ENCODE assay signal across 11 cellular contexts in genomic region chr3:150744041-150745026, GRCh38. TPM values are rescaled to one million over a fixed set of nuclear protein-coding genes. Genes with fewer than 3 reads are reported as not detected.
A peak's percentile ranks its signal among the peaks of the same experiment; 100 is the strongest.
DNase-seq lines count a peak whose midpoint lies in the region; ATAC-seq lines count a peak whose summit lies in the region.
"Had no signal": no experiment of that assay in that cellular context is flagged by ENCODE, and none has a peak within 500 bp of the region (broad histone marks: within the 10 kb centered on the region; RNA-seq: fewer than 3 reads in every experiment).

No MANE protein-coding gene starts in this region.

- H3K27me3 Mint-ChIP-seq in activated CD4-positive, alpha-beta T cell treated with anti-CD3 and anti-CD28 coated beads for 36 hours: no peaks in the 10 kb centered on the region
- no peaks in the 10 kb centered on the region for H3K27me3 Mint-ChIP-seq in activated CD4-positive, alpha-beta memory T cell treated with anti-CD3 and anti-CD28 coated beads, Interleukin-2, amount 10 ng/mL, durations not matched to agents 7 days and 5 days
- H3K27me3 Mint-ChIP-seq in stimulated activated naive CD8-positive, alpha-beta T cell treated with anti-CD3 and anti-CD28 coated beads, Interleukin-15, amount 100 ng/mL, for 72 hours: no peaks in the 10 kb centered on the region

- H3K4me3 Mint-ChIP-seq in activated CD4-positive, alpha-beta T cell treated with anti-CD3 and anti-CD28 coated beads for 36 hours: no peak overlapping the region
- H3K4me3 Mint-ChIP-seq in activated CD4-positive, alpha-beta memory T cell treated with anti-CD3 and anti-CD28 coated beads, Interleukin-2, amount 10 ng/mL, durations not matched to agents 7 days and 5 days: no peak overlapping the region
- H3K4me3 Mint-ChIP-seq in stimulated activated naive CD8-positive, alpha-beta T cell treated with anti-CD3 and anti-CD28 coated beads, Interleukin-15, amount 100 ng/mL, for 72 hours: peak overlapping the region in 1 of 2 donors; percentile 54

- intact Hi-C loops in activated CD4-positive, alpha-beta T cell treated with anti-CD3 and anti-CD28 coated beads for 36 hours (cut with DNase I, micrococcal nuclease): no loop called here

- H3K36me3 Mint-ChIP-seq in activated CD4-positive, alpha-beta T cell treated with anti-CD3 and anti-CD28 coated beads for 36 hours (ENCODE audit: low read depth): peaks cover 77% of the 10 kb centered on the region
- peaks cover 50% of the 10 kb centered on the region for H3K36me3 Mint-ChIP-seq in activated CD4-positive, alpha-beta memory T cell treated with anti-CD3 and anti-CD28 coated beads, Interleukin-2, amount 10 ng/mL, durations not matched to agents 7 days and 5 days (ENCODE audit: low read depth)

- no peak for DNase-seq in activated CD4-positive, alpha-beta T cell treated with anti-CD3 and anti-CD28 coated beads for 36 hours
- DNase-seq in activated CD4-positive, alpha-beta T cell treated with anti-CD3 and anti-CD28 coated beads for 1 hour: no peak
- no peak for DNase-seq in activated CD4-positive, alpha-beta memory T cell treated with anti-CD3 and anti-CD28 coated beads, Interleukin-2, amount 10 ng/mL, durations not matched to agents 7 days and 5 days
- DNase-seq in kidney tubule cell (ENCODE audit: low spot score) (peak; percentile 34), 8988T (no peak), HuH-7.5 (ENCODE audit: low spot score) (no peak)
- no peak for DNase-seq in stimulated activated naive CD8-positive, alpha-beta T cell treated with anti-CD3 and anti-CD28 coated beads, Interleukin-15, amount 100 ng/mL, for 72 hours
- DNase-seq: stimulated activated CD4-positive, alpha-beta T cell treated with anti-CD3 and anti-CD28 coated beads, Interleukin-12 subunit alpha, Interleukin-12 subunit beta, amount 100 ng/mL, for 4 hours; stimulated activated naive CD4-positive, alpha-beta T cell treated with Interleukin-2 at 50 U/mL for 16 hours had no signal

- peak overlapping the region; percentile 81 for H3K27ac Mint-ChIP-seq in activated CD4-positive, alpha-beta T cell treated with anti-CD3 and anti-CD28 coated beads for 36 hours
- H3K27ac Mint-ChIP-seq in activated CD4-positive, alpha-beta memory T cell treated with anti-CD3 and anti-CD28 coated beads, Interleukin-2, amount 10 ng/mL, durations not matched to agents 7 days and 5 days: peak overlapping the region; percentile 5
- peak overlapping the region; percentile 7 to 85 for H3K27ac Mint-ChIP-seq in stimulated activated naive CD8-positive, alpha-beta T cell treated with anti-CD3 and anti-CD28 coated beads, Interleukin-15, amount 100 ng/mL, for 72 hours

- ATAC-seq in activated CD4-positive, alpha-beta T cell treated with anti-CD3 and anti-CD28 coated beads for 36 hours: no peak
- ATAC-seq in stimulated activated naive CD8-positive, alpha-beta T cell treated with anti-CD3 and anti-CD28 coated beads, Interleukin-15, amount 100 ng/mL, for 72 hours: no peak
- ATAC-seq in GM18519 (IDR thresholded peaks at IDR 0.05; ENCODE audit: low FRiP score, unreplicated experiment): no peak

- peaks cover 95% of the 10 kb centered on the region for H3K4me1 Mint-ChIP-seq in activated CD4-positive, alpha-beta T cell treated with anti-CD3 and anti-CD28 coated beads for 36 hours
- peaks cover 79% of the 10 kb centered on the region for H3K4me1 Mint-ChIP-seq in activated CD4-positive, alpha-beta memory T cell treated with anti-CD3 and anti-CD28 coated beads, Interleukin-2, amount 10 ng/mL, durations not matched to agents 7 days and 5 days
- H3K4me1 Mint-ChIP-seq in stimulated activated naive CD8-positive, alpha-beta T cell treated with anti-CD3 and anti-CD28 coated beads, Interleukin-15, amount 100 ng/mL, for 72 hours: peaks cover 99% of the 10 kb centered on the region

- POLR2A ChIA-PET in activated CD4-positive, alpha-beta T cell treated with anti-CD3 and anti-CD28 coated beads for 36 hours (lab: Charles Lee): interaction anchor here (0.7 kb wide), 1 partner anchor 8 kb away, joined by 4 read pairs; no protein-coding TSS in a partner anchor
- POLR2A ChIA-PET in activated CD4-positive, alpha-beta memory T cell treated with anti-CD3 and anti-CD28 coated beads, Interleukin-2, amount 10 ng/mL, durations not matched to agents 7 days and 5 days (lab: Charles Lee): interaction anchor here (1.4 to 2.0 kb wide), 2 partner anchors 17 to 19 kb away, joined by 5 to 10 read pairs; partner anchors contain the start of gene SIAH2

- CTCF ChIA-PET in activated CD4-positive, alpha-beta T cell treated with anti-CD3 and anti-CD28 coated beads for 36 hours (lab: Charles Lee): interaction anchor here (0.7 to 1.4 kb wide), 2 partner anchors 47 to 860 kb away, joined by 3 read pairs; no protein-coding TSS in a partner anchor
- CTCF ChIA-PET in activated CD4-positive, alpha-beta memory T cell treated with anti-CD3 and anti-CD28 coated beads, Interleukin-2, amount 10 ng/mL, durations not matched to agents 7 days and 5 days (lab: Charles Lee): interaction anchor here (1.4 kb wide), 1 partner anchor 23 kb away, joined by 4 read pairs; no protein-coding TSS in a partner anchor

- H3K9me3 Mint-ChIP-seq in activated CD4-positive, alpha-beta T cell treated with anti-CD3 and anti-CD28 coated beads for 36 hours (ENCODE audit: low read depth): no peaks in the 10 kb centered on the region
- H3K9me3 Mint-ChIP-seq in activated CD4-positive, alpha-beta memory T cell treated with anti-CD3 and anti-CD28 coated beads, Interleukin-2, amount 10 ng/mL, durations not matched to agents 7 days and 5 days: no peaks in the 10 kb centered on the region
- no peaks in the 10 kb centered on the region for H3K9me3 Mint-ChIP-seq in stimulated activated naive CD8-positive, alpha-beta T cell treated with anti-CD3 and anti-CD28 coated beads, Interleukin-15, amount 100 ng/mL, for 72 hours

RNA-seq across cellular contexts. Expression of gene SIAH2, which starts 18.6 kb away (rescaled TPM):
- total RNA-seq in activated CD4-positive, alpha-beta T cell treated with anti-CD3 and anti-CD28 coated beads for 36 hours: 100 to 1,000 TPM in 1 of 2 experiments, 10 to 100 TPM in 1; 85.7 to 154 TPM
- 10 to 100 TPM; 42.5 to 44.9 TPM for total RNA-seq in activated CD4-positive, alpha-beta memory T cell treated with anti-CD3 and anti-CD28 coated beads, Interleukin-2, amount 10 ng/mL, durations not matched to agents 7 days and 5 days

RNA-seq across cellular contexts. Expression of gene ERICH6, which starts 40.6 kb away (rescaled TPM):
- under 1 TPM in 1 of 2 experiments, not detected in 1; 0.58 TPM for total RNA-seq in activated CD4-positive, alpha-beta T cell treated with anti-CD3 and anti-CD28 coated beads for 36 hours
- under 1 TPM; 0.38 to 0.81 TPM for total RNA-seq in activated CD4-positive, alpha-beta memory T cell treated with anti-CD3 and anti-CD28 coated beads, Interleukin-2, amount 10 ng/mL, durations not matched to agents 7 days and 5 days
- total RNA-seq: T-helper 2 cell treated with Interferon-gamma antibody and Interleukin-4, amounts not matched to agents 100 ng/mL and 5 ng/mL, for 36 hours had no signal

Comparison
In these comparisons a context has a peak if more than half of its experiments do, and no peak if none do; other contexts are left out.
1. H3K27ac Mint-ChIP-seq: peak in every context shown above with its lines; median percentile 81 in activated CD4-positive, alpha-beta T cell treated with anti-CD3 and anti-CD28 coated beads for 36 hours; 46 in stimulated activated naive CD8-positive, alpha-beta T cell treated with anti-CD3 and anti-CD28 coated beads, Interleukin-15, amount 100 ng/mL, for 72 hours; 5 in activated CD4-positive, alpha-beta memory T cell treated with anti-CD3 and anti-CD28 coated beads, Interleukin-2, amount 10 ng/mL, durations not matched to agents 7 days and 5 days.